ENCODE assay signal across 8 cellular contexts in genomic region chr17:75271233-75271954, GRCh38. TPM values are rescaled to one million over a fixed set of nuclear protein-coding genes. Genes with fewer than 3 reads are reported as not detected.
DNase-seq lines count a peak whose midpoint lies in the region; ATAC-seq and TF ChIP-seq lines count a peak whose summit lies in the region.

No MANE protein-coding gene starts in this region.

- H3K27me3 Mint-ChIP-seq in CD8-positive, alpha-beta memory T cell: peaks cover 0 to 1% of the 10 kb centered on the region in 2 donors
- no peaks in the 10 kb centered on the region for H3K27me3 Mint-ChIP-seq in neural crest cell (ENCODE audit: low read depth)

- H3K4me3 ChIP-seq in CD8-positive, alpha-beta memory T cell (ENCODE audit: low read length): peak overlapping the region; percentile 72
- H3K4me3 ChIP-seq in fibroblast of the aortic adventitia (ENCODE audit: low read depth, low read length): peak overlapping the region; percentile 80
- H3K4me3 ChIP-seq in stomach smooth muscle (ENCODE audit: low read length in 2 of 2): peak overlapping the region; percentile 64 to 86

- POLR2A ChIA-PET in CD8-positive, alpha-beta memory T cell (lab: Charles Lee): interaction anchor here (0.5 to 3.9 kb wide), 19 partner anchors 10 to 398 kb away, joined by 3 to 79 read pairs (median 4); partner anchors contain the start of genes ARMC7, FDXR, GGA3 and GRB2

- DNase-seq in CD8-positive, alpha-beta memory T cell: peak; percentile 83 to 92 (median 90)
- DNase-seq in HK-2 (ENCODE audit: unreplicated experiment): peak; percentile 82
- DNase-seq in activated T-helper 1 cell treated with anti-CD3 and anti-CD28 coated beads, Interleukin-2, amount 50 U/mL, for 16 hours (ENCODE audit: low read depth in 1 of 2, low spot score in 1 of 2): peak; percentile 77 to 85
- DNase-seq in fibroblast of the aortic adventitia (ENCODE audit: low read depth): peak; percentile 43
- peak; percentile 79 for DNase-seq in neural crest cell (ENCODE audit: low read depth, low spot score)

- peaks cover 0 to 2% (median 0%) of the 10 kb centered on the region in 5 donors for H3K9me3 Mint-ChIP-seq in CD8-positive, alpha-beta memory T cell
- H3K9me3 Mint-ChIP-seq in neural crest cell: no peaks in the 10 kb centered on the region

- H3K27ac Mint-ChIP-seq in CD8-positive, alpha-beta memory T cell: peak overlapping the region; percentile 72 to 94 (median 90)
- H3K27ac Mint-ChIP-seq in neural crest cell (ENCODE audit: unreplicated experiment): no peak overlapping the region

- H3K9ac ChIP-seq in stomach smooth muscle (ENCODE audit: low read length in 2 of 2): peak overlapping the region; percentile 65 to 66

- H3K4me1 Mint-ChIP-seq in CD8-positive, alpha-beta memory T cell: peaks cover 20 to 35% (median 23%) of the 10 kb centered on the region in 3 donors
- peaks cover 17% of the 10 kb centered on the region for H3K4me1 Mint-ChIP-seq in neural crest cell

- peak overlapping the region; percentile 77 to 92 (median 83) for H3K4me3 Mint-ChIP-seq in CD8-positive, alpha-beta memory T cell
- H3K4me3 Mint-ChIP-seq in neural crest cell: peak overlapping the region; percentile 81

- CTCF ChIA-PET in CD8-positive, alpha-beta memory T cell (lab: Charles Lee): interaction anchor here (0.6 to 4.6 kb wide), 29 partner anchors 10 to 798 kb away, joined by 3 to 76 read pairs (median 4); partner anchors contain the start of genes GGA3, GRB2, MRPL58 and MRPS7

- peaks cover 19% of the 10 kb centered on the region for H3K4me1 ChIP-seq in CD8-positive, alpha-beta memory T cell (ENCODE audit: insufficient read depth, low read length)
- H3K4me1 ChIP-seq in stomach smooth muscle (ENCODE audit: control insufficient read depth, insufficient read depth, low read length): peaks cover 38% of the 10 kb centered on the region

- peaks cover 0 to 31% (median 5%) of the 10 kb centered on the region in 3 donors for H3K36me3 Mint-ChIP-seq in CD8-positive, alpha-beta memory T cell
- peaks cover 3% of the 10 kb centered on the region for H3K36me3 Mint-ChIP-seq in neural crest cell (ENCODE audit: low read depth)

- H3K27me3 ChIP-seq in CD8-positive, alpha-beta memory T cell (ENCODE audit: insufficient read depth, low read length, poor library complexity, severe bottlenecking): no peaks in the 10 kb centered on the region
- no peaks in the 10 kb centered on the region for H3K27me3 ChIP-seq in stomach smooth muscle (ENCODE audit: control insufficient read depth in 1 of 2, insufficient read depth in 2 of 2, low read length in 2 of 2)

- ATAC-seq in GM19452 (IDR thresholded peaks at IDR 0.05; ENCODE audit: unreplicated experiment): peak; percentile 73

- peaks cover 10% of the 10 kb centered on the region for H3K36me3 ChIP-seq in CD8-positive, alpha-beta memory T cell (ENCODE audit: insufficient read depth, low read length)
- H3K36me3 ChIP-seq in stomach smooth muscle (ENCODE audit: control insufficient read depth in 2 of 2, insufficient read depth in 2 of 2, low read length in 2 of 2): peaks cover 8 to 10% of the 10 kb centered on the region in 2 donors

- H3K27ac ChIP-seq in CD8-positive, alpha-beta memory T cell (ENCODE audit: low read depth, low read length): peak overlapping the region; percentile 89
- H3K27ac ChIP-seq in stomach smooth muscle (ENCODE audit: low read length): peak overlapping the region; percentile 53

- TF ChIP-seq CTCF in fibroblast of the aortic adventitia (IDR thresholded peaks at IDR 0.05; ENCODE audit: insufficient read depth, low read length) (peak; percentile 47), neural crest cell (conservative IDR thresholded peaks at IDR 0.05) (peak; percentile 78)

- H3K9me3 ChIP-seq in CD8-positive, alpha-beta memory T cell (ENCODE audit: low read length): no peaks in the 10 kb centered on the region
- no peaks in the 10 kb centered on the region for H3K9me3 ChIP-seq in stomach smooth muscle (ENCODE audit: control insufficient read depth in 2 of 2, low read length in 2 of 2)

TF ChIP-seq in PFSK-1, 5 proteins besides CTCF, POLR2A, EP300 and RAD21:
- TF ChIP-seq REST (IDR thresholded peaks at IDR 0.05; ENCODE audit: insufficient read depth in 1 of 2, low read depth in 2 of 2, low read length in 2 of 2): 0 out of 4 replicates have a peak, but pooled peaks of 1 of the 2 experiments have one; percentile 14
- TF ChIP-seq TAF1 (IDR thresholded peaks at IDR 0.05; ENCODE audit: borderline replicate concordance, insufficient read depth, low read length): no peak
- TF ChIP-seq FOXP2 (optimal IDR thresholded peaks at IDR 0.05; ENCODE audit: borderline replicate concordance, extremely low read depth, extremely low read length, insufficient read depth): peak; percentile 59
- 0 out of 2 replicates have a peak, but pooled peaks have one; percentile 43 for TF ChIP-seq SIN3A (IDR thresholded peaks at IDR 0.05; ENCODE audit: borderline replicate concordance, insufficient read depth, low read length)
- TF ChIP-seq POLR2AphosphoS5 (IDR thresholded peaks at IDR 0.05; ENCODE audit: low read depth, low read length): peak; percentile 25

RNA-seq across cellular contexts. Expression of gene MIF4GD, which starts 0.4 kb away (rescaled TPM):
- 10 to 100 TPM; 38.5 to 40.4 TPM for total RNA-seq in CD8-positive, alpha-beta memory T cell
- 108 TPM for polyA plus RNA-seq in CD8-positive, alpha-beta memory T cell
- 31.3 TPM for polyA plus RNA-seq in PFSK-1 (2012; ENCODE audit: insufficient read length, low read depth)
- total RNA-seq in fibroblast of the aortic adventitia (ENCODE audit: low replicate concordance) (3.8 and 9.9 TPM in 2 replicates), neural crest cell (13.8 and 15.9 TPM in 2 replicates)

RNA-seq across cellular contexts. Expression of gene MRPS7, which starts 9.7 kb away (rescaled TPM):
- 100 to 1,000 TPM; 101 to 102 TPM for total RNA-seq in CD8-positive, alpha-beta memory T cell
- 123 TPM for polyA plus RNA-seq in CD8-positive, alpha-beta memory T cell
- 115 TPM for polyA plus RNA-seq in PFSK-1 (2012; ENCODE audit: insufficient read length, low read depth)
- total RNA-seq in fibroblast of the aortic adventitia (ENCODE audit: low replicate concordance) (31.0 and 83.6 TPM in 2 replicates), neural crest cell (84.7 and 86.4 TPM in 2 replicates)

RNA-seq across cellular contexts. Expression of gene GGA3, which starts 10.0 kb away (rescaled TPM):
- total RNA-seq in CD8-positive, alpha-beta memory T cell: 10 to 100 TPM; 73.2 to 75.1 TPM
- 17.6 TPM for polyA plus RNA-seq in CD8-positive, alpha-beta memory T cell
- polyA plus RNA-seq in PFSK-1 (2012; ENCODE audit: insufficient read length, low read depth): 56.9 TPM
- total RNA-seq in fibroblast of the aortic adventitia (ENCODE audit: low replicate concordance) (8.7 and 14.0 TPM in 2 replicates), neural crest cell (57.2 and 59.0 TPM in 2 replicates)

RNA-seq across cellular contexts. Expression of gene SLC25A19, which starts 17.8 kb away (rescaled TPM):
- 100 to 1,000 TPM; 119 to 126 TPM for total RNA-seq in CD8-positive, alpha-beta memory T cell
- polyA plus RNA-seq in CD8-positive, alpha-beta memory T cell: 15.5 TPM
- 42.6 TPM for polyA plus RNA-seq in PFSK-1 (2012; ENCODE audit: insufficient read length, low read depth)
- total RNA-seq in fibroblast of the aortic adventitia (ENCODE audit: low replicate concordance): 8.7 and 11.0 TPM in 2 replicates
- total RNA-seq in neural crest cell: 15.7 and 18.6 TPM in 2 replicates

Comparison
In these comparisons a context has a peak if more than half of its experiments do, and no peak if none do; other contexts are left out.
1. Peak in every context shown above with its lines: DNase-seq, ATAC-seq, H3K4me3 ChIP-seq and H3K27ac ChIP-seq.